ENCODE assay signal across 24 cellular contexts in genomic region chr3:146972726-146973125, GRCh38.
A peak's percentile ranks its signal among the peaks of the same experiment; 100 is the strongest.
DNase-seq lines count a peak whose midpoint lies in the region; ATAC-seq, FAIRE-seq and TF ChIP-seq lines count a peak whose summit lies in the region.
"Had no signal": no experiment of that assay in that cellular context is flagged by ENCODE, and none has a peak within 500 bp of the region (broad histone marks: within the 10 kb centered on the region; RNA-seq: fewer than 3 reads in every experiment).

No MANE protein-coding gene starts in this region.

- no peak overlapping the region for H3K27ac ChIP-seq in trophoblast cell (ENCODE audit: low read depth, low read length)
- H3K27ac ChIP-seq: ascending aorta, coronary artery had no signal

- H4K91ac ChIP-seq in trophoblast cell (ENCODE audit: low read depth, low read length), result no peak overlapping the region

- no peaks in the 10 kb centered on the region for H3K27me3 Mint-ChIP-seq in stimulated activated naive B cell treated with anti-CD40 and anti-IgM and Interleukin-4, amounts not matched to agents 10 μg/mL and 1 μg/mL and 100 μg/mL, for 72 hours
- H3K27me3 Mint-ChIP-seq: activated CD4-positive, alpha-beta T cell treated with anti-CD3 and anti-CD28 coated beads, Interleukin-2, amount 10 ng/mL, durations not matched to agents 24 days and 14 days; naive thymus-derived CD4-positive, alpha-beta T cell had no signal

- DNase-seq in ELR (ENCODE audit: low read depth) (peak; percentile 46), RCC 7860 (ENCODE audit: low spot score) (peak; percentile 14), fibroblast of mammary gland (ENCODE audit: low read depth) (peak; percentile 74), trophoblast cell (peak; percentile 12 to 63), iPS-NIHi7 (ENCODE audit: extremely low spot score) (no peak), frontal cortex (ENCODE audit: low spot score in 2 of 2) (no peak)
- no peak for DNase-seq in stimulated activated naive B cell treated with anti-CD40 and anti-IgM and Interleukin-4, amounts not matched to agents 10 μg/mL and 1 μg/mL and 100 μg/mL, for 72 hours
- DNase-seq: activated CD4-positive, alpha-beta T cell treated with anti-CD3 and anti-CD28 coated beads, Interleukin-2, amount 10 ng/mL, durations not matched to agents 24 days and 14 days; activated CD8-positive, alpha-beta memory T cell treated with anti-CD3 and anti-CD28 coated beads, Interleukin-2, amount 50 U/mL, for 48 hours; activated gamma-delta T cell treated with Interleukin-2 at 50 U/mL for 16 hours; BE2C; GF-D8; MM.1S; naive thymus-derived CD4-positive, alpha-beta T cell; NCI-H1694; posterior cingulate gyrus; RPMI8226; small intestine; stimulated activated CD4-positive, alpha-beta T cell treated with anti-CD3 and anti-CD28 coated beads, Interleukin-4, amount 100 ng/mL, for 4 hours; substantia nigra had no signal

- H3K23ac ChIP-seq in trophoblast cell (ENCODE audit: low read length), result no peak overlapping the region

- no peak overlapping the region for H2BK5ac ChIP-seq in trophoblast cell (ENCODE audit: low read depth, low read length, poor library complexity)

- no peak for TF ChIP-seq CTCF in fibroblast of mammary gland (conservative IDR thresholded peaks at IDR 0.05; ENCODE audit: control insufficient read depth, insufficient read depth, low read depth, low read length)

- no peak overlapping the region for H3K9ac ChIP-seq in trophoblast cell (ENCODE audit: low read length)

- no peak for FAIRE-seq in RCC 7860 (lab: Jason Lieb, UNC)
- FAIRE-seq in frontal cortex (lab: Jason Lieb, UNC), result no peak
- FAIRE-seq: small intestine had no signal

- H3K27ac Mint-ChIP-seq in stimulated activated naive B cell treated with anti-CD40 and anti-IgM and Interleukin-4, amounts not matched to agents 10 μg/mL and 1 μg/mL and 100 μg/mL, for 72 hours, result no peak overlapping the region
- H3K27ac Mint-ChIP-seq: activated CD4-positive, alpha-beta T cell treated with anti-CD3 and anti-CD28 coated beads, Interleukin-2, amount 10 ng/mL, durations not matched to agents 24 days and 14 days; naive thymus-derived CD4-positive, alpha-beta T cell had no signal

- no peak overlapping the region for H4K12ac ChIP-seq in trophoblast cell (ENCODE audit: low read depth, low read length)

- WGBS in trophoblast cell (ENCODE audit: extremely low coverage, insufficient coverage, insufficient read length), result no CpG with 5 or more reads among the region's 1 CpG

- no peak overlapping the region for H3K4me2 ChIP-seq in trophoblast cell (ENCODE audit: low read length)

- H3K9me3 Mint-ChIP-seq in stimulated activated naive B cell treated with anti-CD40 and anti-IgM and Interleukin-4, amounts not matched to agents 10 μg/mL and 1 μg/mL and 100 μg/mL, for 72 hours, result peaks cover 0 to 6% of the 10 kb centered on the region in 2 donors
- H3K9me3 Mint-ChIP-seq: activated CD4-positive, alpha-beta T cell treated with anti-CD3 and anti-CD28 coated beads, Interleukin-2, amount 10 ng/mL, durations not matched to agents 24 days and 14 days had no signal

- H3K79me1 ChIP-seq in trophoblast cell (ENCODE audit: low read length), result no peaks in the 10 kb centered on the region

- H3K79me2 ChIP-seq in trophoblast cell (ENCODE audit: control insufficient read depth, insufficient read depth, low read length, poor library complexity), result no peaks in the 10 kb centered on the region

- no peak overlapping the region for H3K4ac ChIP-seq in trophoblast cell (ENCODE audit: low read depth, low read length)

- H3K14ac ChIP-seq in trophoblast cell (ENCODE audit: low read length), result no peak overlapping the region

- no peaks in the 10 kb centered on the region for H3K36me3 ChIP-seq in trophoblast cell (ENCODE audit: control insufficient read depth in 1 of 2, insufficient read depth in 2 of 2, low read length in 2 of 2)
- H3K36me3 ChIP-seq: ascending aorta, BE2C had no signal

- no peak overlapping the region for H2BK120ac ChIP-seq in trophoblast cell (ENCODE audit: insufficient read depth, low read length, poor library complexity)

- no peaks in the 10 kb centered on the region for H3K4me1 ChIP-seq in trophoblast cell (ENCODE audit: control insufficient read depth in 1 of 2, insufficient read depth in 2 of 2, low read length in 2 of 2)
- H3K4me1 ChIP-seq: ascending aorta, BE2C had no signal

- no peaks in the 10 kb centered on the region for H3K36me3 Mint-ChIP-seq in stimulated activated naive B cell treated with anti-CD40 and anti-IgM and Interleukin-4, amounts not matched to agents 10 μg/mL and 1 μg/mL and 100 μg/mL, for 72 hours
- H3K36me3 Mint-ChIP-seq: naive thymus-derived CD4-positive, alpha-beta T cell had no signal

- no peaks in the 10 kb centered on the region for H3K4me1 Mint-ChIP-seq in stimulated activated naive B cell treated with anti-CD40 and anti-IgM and Interleukin-4, amounts not matched to agents 10 μg/mL and 1 μg/mL and 100 μg/mL, for 72 hours
- H3K4me1 Mint-ChIP-seq: activated CD4-positive, alpha-beta T cell treated with anti-CD3 and anti-CD28 coated beads, Interleukin-2, amount 10 ng/mL, durations not matched to agents 24 days and 14 days; naive thymus-derived CD4-positive, alpha-beta T cell had no signal

- no peaks in the 10 kb centered on the region for H3K9me3 ChIP-seq in trophoblast cell (ENCODE audit: insufficient read depth, low read depth, low read length)
- H3K9me3 ChIP-seq: ascending aorta, BE2C had no signal

- ATAC-seq in HG03135 (IDR thresholded peaks at IDR 0.05; ENCODE audit: unreplicated experiment), result no peak
- ATAC-seq in stimulated activated naive B cell treated with anti-CD40 and anti-IgM and Interleukin-4, amounts not matched to agents 10 μg/mL and 1 μg/mL and 100 μg/mL, for 72 hours (replicated peaks), result no peak
- ATAC-seq: naive thymus-derived CD4-positive, alpha-beta T cell had no signal

- no peak overlapping the region for H3K4me3 Mint-ChIP-seq in stimulated activated naive B cell treated with anti-CD40 and anti-IgM and Interleukin-4, amounts not matched to agents 10 μg/mL and 1 μg/mL and 100 μg/mL, for 72 hours
- H3K4me3 Mint-ChIP-seq: activated CD4-positive, alpha-beta T cell treated with anti-CD3 and anti-CD28 coated beads, Interleukin-2, amount 10 ng/mL, durations not matched to agents 24 days and 14 days; naive thymus-derived CD4-positive, alpha-beta T cell had no signal

- no peak overlapping the region for H2AFZ ChIP-seq in trophoblast cell (ENCODE audit: insufficient read depth, low read length, poor library complexity)

- no peak overlapping the region for H2BK12ac ChIP-seq in trophoblast cell (ENCODE audit: low read length)

- no peak overlapping the region for H4K8ac ChIP-seq in trophoblast cell (ENCODE audit: low read depth, low read length)

- no peak overlapping the region for H2AK5ac ChIP-seq in trophoblast cell (ENCODE audit: low read length)

- H3K18ac ChIP-seq in trophoblast cell (ENCODE audit: low read length), result no peak overlapping the region

- H3K4me3 ChIP-seq in fibroblast of mammary gland (ENCODE audit: control insufficient read depth, low read depth, low read length), result no peak overlapping the region
- H3K4me3 ChIP-seq in trophoblast cell (ENCODE audit: low read depth, low read length), result no peak overlapping the region
- H3K4me3 ChIP-seq: ascending aorta, coronary artery, lung had no signal

- H3K27me3 ChIP-seq in trophoblast cell (ENCODE audit: insufficient read depth, low read length), result no peaks in the 10 kb centered on the region
- H3K27me3 ChIP-seq: ascending aorta, BE2C had no signal

Comparison
In these comparisons a context has a peak if more than half of its experiments do, and no peak if none do; other contexts are left out.
1. DNase-seq: peak in ELR (single experiment), RCC 7860 (single experiment), fibroblast of mammary gland (single experiment) and trophoblast cell (2 of 2); none in iPS-NIHi7 (single experiment), frontal cortex (0 of 2) and stimulated activated naive B cell treated with anti-CD40 and anti-IgM and Interleukin-4, amounts not matched to agents 10 μg/mL and 1 μg/mL and 100 μg/mL, for 72 hours (single experiment).